Comparison of ENCODE assay signal across 8 cellular contexts in genomic region chr10:14604181-14605142, GRCh38.
A peak's percentile ranks its signal among the peaks of the same experiment; 100 is the strongest.
DNase-seq lines count a peak whose midpoint lies in the region; ATAC-seq and TF ChIP-seq lines count a peak whose summit lies in the region.

No MANE protein-coding gene starts in this region.

- POLR2A ChIA-PET in activated CD8-positive, alpha-beta T cell treated with anti-CD3 and anti-CD28 coated beads for 36 hours (lab: Charles Lee) = interaction anchor here (0.8 to 3.4 kb wide), 20 partner anchors 7 to 274 kb away, joined by 3 to 17 read pairs (median 4); partner anchors contain the start of gene SUV39H2

- peaks cover 65% of the 10 kb centered on the region for H3K4me1 Mint-ChIP-seq in activated CD8-positive, alpha-beta T cell treated with anti-CD3 and anti-CD28 coated beads for 36 hours (ENCODE audit: low read depth)

- ATAC-seq in HG02885 (IDR thresholded peaks at IDR 0.05; ENCODE audit: poor library complexity, unreplicated experiment) = peak; percentile 62
- ATAC-seq in activated CD8-positive, alpha-beta T cell treated with anti-CD3 and anti-CD28 coated beads for 36 hours = peak; percentile 57

- DNase-seq in SIG-M5 treated with dmso at 0.1 percent for 504 hours (lab: John Stamatoyannopoulos, UW; ENCODE audit: unreplicated experiment) = peak; percentile 64
- DNase-seq in SIG-M5 (lab: John Stamatoyannopoulos, UW) = no peak
- DNase-seq in NCI-H446 treated with DMSO at 0.1 percent for 48 hours (lab: John Stamatoyannopoulos, UW) = peak; percentile 20
- DNase-seq in activated CD8-positive, alpha-beta T cell treated with anti-CD3 and anti-CD28 coated beads for 36 hours = peak; percentile 73
- DNase-seq in effector CD4-positive, alpha-beta T cell = peak; percentile 68
- peak; percentile 84 to 88 for DNase-seq in lung microvascular endothelial cell (ENCODE audit: low read depth in 2 of 2)
- peak; percentile 43 to 62 (median 57) for DNase-seq in stimulated activated CD4-positive, alpha-beta T cell treated with anti-CD3 and anti-CD28 coated beads, TNF-alpha, amount 100 ng/mL, for 24 hours (ENCODE audit: low read depth in 3 of 3)

- TF ChIP-seq CTCF in activated CD8-positive, alpha-beta T cell treated with anti-CD3 and anti-CD28 coated beads for 36 hours (IDR thresholded peaks at IDR 0.05) = no peak

- peaks cover 33% of the 10 kb centered on the region for H3K36me3 Mint-ChIP-seq in activated CD8-positive, alpha-beta T cell treated with anti-CD3 and anti-CD28 coated beads for 36 hours (ENCODE audit: low read depth)

- intact Hi-C loops in activated CD8-positive, alpha-beta T cell treated with anti-CD3 and anti-CD28 coated beads for 36 hours (cut with micrococcal nuclease) = loop anchor here (5.0 kb wide), 1 partner anchor 42 kb away; no protein-coding TSS in a partner anchor

- CTCF ChIA-PET in activated CD8-positive, alpha-beta T cell treated with anti-CD3 and anti-CD28 coated beads for 36 hours (lab: Charles Lee) = interaction anchor here (0.9 to 1.0 kb wide), 2 partner anchors 17 to 61 kb away, joined by 3 read pairs; no protein-coding TSS in a partner anchor

- peaks cover 1% of the 10 kb centered on the region for H3K9me3 Mint-ChIP-seq in activated CD8-positive, alpha-beta T cell treated with anti-CD3 and anti-CD28 coated beads for 36 hours

- peak overlapping the region; percentile 93 for H3K27ac Mint-ChIP-seq in activated CD8-positive, alpha-beta T cell treated with anti-CD3 and anti-CD28 coated beads for 36 hours

- no peaks in the 10 kb centered on the region for H3K27me3 Mint-ChIP-seq in activated CD8-positive, alpha-beta T cell treated with anti-CD3 and anti-CD28 coated beads for 36 hours

- H3K4me3 Mint-ChIP-seq in activated CD8-positive, alpha-beta T cell treated with anti-CD3 and anti-CD28 coated beads for 36 hours = peak overlapping the region; percentile 84
